14 cellular contexts compared by ENCODE assay signal in the genomic region with DNA sequence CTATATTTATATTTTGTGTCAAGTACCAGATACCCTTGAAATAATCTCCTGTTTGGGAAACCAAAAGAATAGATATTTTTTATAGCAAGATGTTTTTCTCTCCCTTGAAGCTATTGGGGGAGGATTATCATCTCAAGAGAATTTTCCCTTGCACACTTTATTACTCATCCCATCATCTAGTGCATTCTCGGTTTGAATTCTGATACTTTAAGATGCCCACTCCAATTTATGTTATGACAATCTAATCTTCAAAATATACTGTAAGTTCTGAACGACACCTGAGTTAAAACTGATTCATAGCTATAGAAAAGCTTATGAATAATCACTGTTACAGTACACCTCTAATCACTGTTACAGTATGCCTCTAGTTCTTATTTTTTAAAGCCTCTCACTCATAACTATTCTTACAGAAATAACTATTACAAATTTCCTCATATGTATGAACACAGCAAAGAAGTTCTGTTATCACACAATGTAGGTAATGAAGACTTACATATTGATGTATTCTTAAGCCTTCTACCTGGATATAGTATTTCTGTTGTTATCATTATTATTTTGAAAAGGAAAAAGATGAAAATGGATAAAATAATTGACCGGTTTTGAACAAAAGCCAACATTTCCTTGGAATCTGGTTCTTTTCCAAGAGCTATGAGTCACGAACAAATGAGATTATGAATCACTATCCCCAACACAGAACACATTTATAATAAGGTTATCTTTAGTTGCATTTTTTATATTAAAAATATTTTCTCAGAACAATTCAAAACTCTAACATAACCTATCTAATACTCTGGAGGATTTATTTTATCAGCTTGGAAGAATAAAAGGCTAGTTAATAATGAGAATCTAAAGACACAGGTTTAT.
A peak's percentile ranks its signal among the peaks of the same experiment; 100 is the strongest.
DNase-seq lines count a peak whose midpoint lies in the region; TF ChIP-seq lines count a peak whose summit lies in the region.
"Had no signal": no experiment of that assay in that cellular context is flagged by ENCODE, and none has a peak within 500 bp of the region (broad histone marks: within the 10 kb centered on the region; RNA-seq: fewer than 3 reads in every experiment).

No MANE protein-coding gene starts in this region.

- DNase-seq in ELR (ENCODE audit: low read depth) (peak; percentile 25), SK-N-SH (no peak), fibroblast of peridontal ligament (ENCODE audit: extremely low read depth) (peak; percentile 55), osteocyte (ENCODE audit: extremely low spot score, unreplicated experiment) (no peak), NCI-H345 (lab: John Stamatoyannopoulos, UW) (no peak), suprapubic skin (ENCODE audit: low spot score in 2 of 2) (no peak), H7 (no peak)
- DNase-seq in activated CD8-positive, alpha-beta memory T cell treated with anti-CD3 and anti-CD28 coated beads, Interleukin-2, amount 50 U/mL, for 48 hours: no peak
- DNase-seq: activated CD4-positive, alpha-beta T cell treated with anti-CD3 and anti-CD28 coated beads, Interleukin-2, amount 50 U/mL, for 48 hours; CD4-positive, alpha-beta T cell; NCI-H1105 treated with DMSO at 0.1 percent for 48 hours; NCI-H2227 treated with DMSO at 0.1 percent for 48 hours; right lobe of liver had no signal

- POLR2A ChIA-PET in SK-N-SH (lab: Yijun Ruan, JAX): no interaction called here

- no peak for TF ChIP-seq POLR2A in suprapubic skin (IDR thresholded peaks at IDR 0.05)

- no peak for TF ChIP-seq CTCF in SK-N-SH (IDR thresholded peaks at IDR 0.05)
- no peak for TF ChIP-seq CTCF in osteocyte (IDR thresholded peaks at IDR 0.05)
- no peak for TF ChIP-seq CTCF in suprapubic skin (IDR thresholded peaks at IDR 0.05)

- H3K9me3 Mint-ChIP-seq in osteocyte (ENCODE audit: unreplicated experiment): peaks cover 5% of the 10 kb centered on the region

- H3K36me3 ChIP-seq in SK-N-SH (replicated peaks in 1 of 2; ENCODE audit: control insufficient read depth in 1 of 2, insufficient read depth in 2 of 2, low read length in 1 of 2): no peaks in the 10 kb centered on the region
- H3K36me3 ChIP-seq in suprapubic skin: no peaks in the 10 kb centered on the region
- H3K36me3 ChIP-seq in H7 (replicated peaks; ENCODE audit: control insufficient read depth, insufficient read depth, low read length): no peaks in the 10 kb centered on the region
- H3K36me3 ChIP-seq: right lobe of liver had no signal

- no peaks in the 10 kb centered on the region for H3K9me3 ChIP-seq in SK-N-SH
- H3K9me3 ChIP-seq in suprapubic skin: no peaks in the 10 kb centered on the region
- H3K9me3 ChIP-seq: right lobe of liver had no signal

- H3K4me3 ChIP-seq in SK-N-SH (ENCODE audit: low read depth in 2 of 2, low read length in 1 of 2) (no peak overlapping the region), suprapubic skin (no peak overlapping the region), H7 (ENCODE audit: insufficient read depth, low read depth, low read length) (no peak overlapping the region)
- H3K4me3 ChIP-seq: right lobe of liver had no signal

- H3K27me3 ChIP-seq in SK-N-SH (ENCODE audit: insufficient read depth): no peaks in the 10 kb centered on the region
- H3K27me3 ChIP-seq in suprapubic skin: no peaks in the 10 kb centered on the region
- no peaks in the 10 kb centered on the region for H3K27me3 ChIP-seq in H7 (ENCODE audit: control insufficient read depth, insufficient read depth, low read length)
- H3K27me3 ChIP-seq: right lobe of liver had no signal

- no peaks in the 10 kb centered on the region for H3K79me2 ChIP-seq in SK-N-SH (ENCODE audit: insufficient read depth)

- H3K9me2 ChIP-seq in SK-N-SH: no peaks in the 10 kb centered on the region

- peak; percentile 72 to 83 for TF ChIP-seq EP300 in SK-N-SH (IDR thresholded peaks at IDR 0.05; ENCODE audit: borderline replicate concordance in 1 of 2, low read depth in 1 of 2, low read length in 1 of 2)
- TF ChIP-seq EP300 in suprapubic skin (IDR thresholded peaks at IDR 0.05): no peak

- H3K4me1 ChIP-seq in SK-N-SH (ENCODE audit: control insufficient read depth in 1 of 2, insufficient read depth in 2 of 2, low read depth in 1 of 2, low read length in 1 of 2) (peaks cover 12 to 39% of the 10 kb centered on the region in 2 experiments), suprapubic skin (peaks cover 10% of the 10 kb centered on the region)
- H3K4me1 ChIP-seq: right lobe of liver had no signal

- WGBS in SK-N-SH (ENCODE audit: low lambda C conversion rate): under 1% methylated on average over 4 of the region's 4 CpGs
- whole genome bisulfite sequencing in suprapubic skin: 25% methylated on average over 4 of the region's 4 CpGs

- H4K20me1 ChIP-seq in SK-N-SH (ENCODE audit: insufficient read depth): no peaks in the 10 kb centered on the region

- H3K36me3 Mint-ChIP-seq in osteocyte (ENCODE audit: unreplicated experiment): no peaks in the 10 kb centered on the region

- H3K27ac Mint-ChIP-seq in osteocyte (ENCODE audit: unreplicated experiment): peak overlapping the region; percentile 25
- H3K27ac Mint-ChIP-seq: activated T-helper 17 cell treated with anti-CD3 and anti-CD28 coated beads, Interleukin-2, amount 50 U/mL, for 72 hours; CD4-positive, alpha-beta T cell had no signal

- TF ChIP-seq RAD21 in SK-N-SH (IDR thresholded peaks at IDR 0.05; ENCODE audit: low read length): no peak

- no peak overlapping the region for H2AFZ ChIP-seq in SK-N-SH (ENCODE audit: low read depth)

- H3K27me3 Mint-ChIP-seq in osteocyte (ENCODE audit: unreplicated experiment): no peaks in the 10 kb centered on the region
- H3K27me3 Mint-ChIP-seq: activated T-helper 17 cell treated with anti-CD3 and anti-CD28 coated beads, Interleukin-2, amount 50 U/mL, for 72 hours; CD4-positive, alpha-beta T cell had no signal

- H3K9ac ChIP-seq in SK-N-SH: peak overlapping the region; percentile 20; the same call in 1 of the 2 replicates

- peak overlapping the region; percentile 60 for H3K4me2 ChIP-seq in SK-N-SH

- CTCF ChIA-PET in SK-N-SH (lab: Yijun Ruan, JAX): interaction anchor here (1.3 to 1.4 kb wide), 2 partner anchors 146 to 188 kb away, joined by 4 to 5 read pairs; no protein-coding TSS in a partner anchor

- peaks cover 28% of the 10 kb centered on the region for H3K4me1 Mint-ChIP-seq in osteocyte (ENCODE audit: unreplicated experiment)
- H3K4me1 Mint-ChIP-seq: activated T-helper 17 cell treated with anti-CD3 and anti-CD28 coated beads, Interleukin-2, amount 50 U/mL, for 72 hours had no signal

- H3K27ac ChIP-seq in SK-N-SH (ENCODE audit: low read depth in 2 of 2, low read length in 1 of 2) (peak overlapping the region; percentile 83 to 92), suprapubic skin (no peak overlapping the region)
- H3K27ac ChIP-seq: right lobe of liver had no signal

- H3K4me3 Mint-ChIP-seq in osteocyte (ENCODE audit: unreplicated experiment): no peak overlapping the region
- H3K4me3 Mint-ChIP-seq: activated T-helper 17 cell treated with anti-CD3 and anti-CD28 coated beads, Interleukin-2, amount 50 U/mL, for 72 hours; CD4-positive, alpha-beta T cell had no signal

- peaks cover 23% of the 10 kb centered on the region for H3F3A ChIP-seq in SK-N-SH (replicated peaks; ENCODE audit: insufficient read depth)

TF ChIP-seq in SK-N-SH, 30 proteins besides CTCF, POLR2A, EP300 and RAD21 (continues in another document):
- TF ChIP-seq FOXM1 (IDR thresholded peaks at IDR 0.05; ENCODE audit: low read depth) (no peak), POLR2AphosphoS5 (IDR thresholded peaks at IDR 0.05; ENCODE audit: low read depth, low read length) (peak; percentile 48; the same call in 1 of the 2 replicates), SIN3A (IDR thresholded peaks at IDR 0.05; ENCODE audit: borderline replicate concordance, low read depth, low read length) (no peak), RXRA (IDR thresholded peaks at IDR 0.05; ENCODE audit: borderline replicate concordance, low read depth) (no peak), NFIC (IDR thresholded peaks at IDR 0.05; ENCODE audit: borderline replicate concordance) (peak; percentile 96), ELF1 (IDR thresholded peaks at IDR 0.05) (no peak), ZBTB33 (IDR thresholded peaks at IDR 0.05; ENCODE audit: borderline replicate concordance, low read depth) (no peak), MXI1 (IDR thresholded peaks at IDR 0.05; ENCODE audit: low read depth, low read length) (no peak), EZH2phosphoT487 (IDR thresholded peaks at IDR 0.05; ENCODE audit: borderline replicate concordance, low read depth) (no peak), FOSL2 (IDR thresholded peaks at IDR 0.05; ENCODE audit: borderline replicate concordance, low read depth) (peak; percentile 94), TAF1 (IDR thresholded peaks at IDR 0.05; ENCODE audit: borderline replicate concordance, low read depth, low read length) (no peak), JUND (IDR thresholded peaks at IDR 0.05) (peak; percentile 88), CHD2 (IDR thresholded peaks at IDR 0.05; ENCODE audit: low read length, partially characterized antibody) (no peak), MEF2A (IDR thresholded peaks at IDR 0.05; ENCODE audit: borderline replicate concordance, low read depth) (0 out of 2 replicates have a peak, but pooled peaks have one; percentile 13), TEAD4 (IDR thresholded peaks at IDR 0.05; ENCODE audit: borderline replicate concordance, insufficient read depth) (no peak)
- TF ChIP-seq, protein P1, sequence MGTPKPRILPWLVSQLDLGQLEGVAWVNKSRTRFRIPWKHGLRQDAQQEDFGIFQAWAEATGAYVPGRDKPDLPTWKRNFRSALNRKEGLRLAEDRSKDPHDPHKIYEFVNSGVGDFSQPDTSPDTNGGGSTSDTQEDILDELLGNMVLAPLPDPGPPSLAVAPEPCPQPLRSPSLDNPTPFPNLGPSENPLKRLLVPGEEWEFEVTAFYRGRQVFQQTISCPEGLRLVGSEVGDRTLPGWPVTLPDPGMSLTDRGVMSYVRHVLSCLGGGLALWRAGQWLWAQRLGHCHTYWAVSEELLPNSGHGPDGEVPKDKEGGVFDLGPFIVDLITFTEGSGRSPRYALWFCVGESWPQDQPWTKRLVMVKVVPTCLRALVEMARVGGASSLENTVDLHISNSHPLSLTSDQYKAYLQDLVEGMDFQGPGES (IDR thresholded peaks at IDR 0.05; ENCODE audit: low read depth, low read length): no peak

Comparison
In these comparisons a context has a peak if more than half of its experiments do, and no peak if none do; other contexts are left out.
1. DNase-seq: peak in ELR (single experiment) and fibroblast of peridontal ligament (single experiment); none in SK-N-SH (single experiment), osteocyte (single experiment), NCI-H345 (single experiment), activated CD8-positive, alpha-beta memory T cell treated with anti-CD3 and anti-CD28 coated beads, Interleukin-2, amount 50 U/mL, for 48 hours (single experiment), suprapubic skin (0 of 2) and H7 (single experiment).